9 cellular contexts compared by ENCODE assay signal in genomic region chr11:76512851-76513653, GRCh38.
DNase-seq lines count a peak whose midpoint lies in the region; ATAC-seq and TF ChIP-seq lines count a peak whose summit lies in the region.
"Had no signal": no experiment of that assay in that cellular context is flagged by ENCODE, and none has a peak within 500 bp of the region (broad histone marks: within the 10 kb centered on the region; RNA-seq: fewer than 3 reads in every experiment).

No MANE protein-coding gene starts in this region.

- TF ChIP-seq CTCF in DOHH2 (IDR thresholded peaks at IDR 0.05; ENCODE audit: low read depth, low read length, poor library complexity, severe bottlenecking) (peak; percentile 25), NB4 (IDR thresholded peaks at IDR 0.05; ENCODE audit: low read depth, low read length) (no peak), chondrocyte (IDR thresholded peaks at IDR 0.05) (peak; percentile 91), neural crest cell (conservative IDR thresholded peaks at IDR 0.05) (peak; percentile 72), left lung (IDR thresholded peaks at IDR 0.05) (peak in 1 of 2 donors; percentile 29)

- H3K27ac ChIP-seq in DOHH2 (ENCODE audit: low read depth, low read length): no peak overlapping the region
- H3K27ac ChIP-seq in left lung: no peak overlapping the region

- ATAC-seq in left lung: no peak
- ATAC-seq in HG02610 (IDR thresholded peaks at IDR 0.05; ENCODE audit: unreplicated experiment): no peak
- ATAC-seq: stimulated activated naive B cell treated with anti-CD40 and anti-IgM and Interleukin-4, amounts not matched to agents 10 μg/mL and 1 μg/mL and 100 μg/mL, for 72 hours had no signal

- no peaks in the 10 kb centered on the region for H3K79me2 ChIP-seq in DOHH2 (ENCODE audit: control insufficient read depth, low read length)

- peak overlapping the region; percentile 63 for H3K27ac Mint-ChIP-seq in chondrocyte (ENCODE audit: unreplicated experiment)
- no peak overlapping the region for H3K27ac Mint-ChIP-seq in neural crest cell (ENCODE audit: unreplicated experiment)
- H3K27ac Mint-ChIP-seq: stimulated activated naive B cell treated with anti-CD40 and anti-IgM and Interleukin-4, amounts not matched to agents 10 μg/mL and 1 μg/mL and 100 μg/mL, for 72 hours had no signal

- H4K20me1 ChIP-seq in DOHH2 (ENCODE audit: control insufficient read depth, insufficient read depth, low read depth, low read length): no peaks in the 10 kb centered on the region

- no peaks in the 10 kb centered on the region for H3K9me3 ChIP-seq in DOHH2 (ENCODE audit: control insufficient read depth, insufficient read depth, low read length)
- no peaks in the 10 kb centered on the region for H3K9me3 ChIP-seq in left lung

- no peaks in the 10 kb centered on the region for H3K9me2 ChIP-seq in DOHH2 (replicated peaks; ENCODE audit: control insufficient read depth, low read length)

- no peak for TF ChIP-seq POLR2A in NB4 (IDR thresholded peaks at IDR 0.05; ENCODE audit: extremely low read depth, insufficient read length)

- H3K4me3 ChIP-seq in DOHH2 (ENCODE audit: low read length) (no peak overlapping the region), NB4 (ENCODE audit: low read depth, low read length) (no peak overlapping the region), left lung (no peak overlapping the region)

- H3K4me1 ChIP-seq in DOHH2 (ENCODE audit: control insufficient read depth, low read length) (0 out of 2 replicates have a peak, but pooled peaks cover 2% of the 10 kb centered on the region), left lung (no peaks in the 10 kb centered on the region)

- H3K9me3 Mint-ChIP-seq in chondrocyte (ENCODE audit: low read depth): peaks cover 3% of the 10 kb centered on the region
- H3K9me3 Mint-ChIP-seq in neural crest cell: no peaks in the 10 kb centered on the region
- H3K9me3 Mint-ChIP-seq: stimulated activated naive B cell treated with anti-CD40 and anti-IgM and Interleukin-4, amounts not matched to agents 10 μg/mL and 1 μg/mL and 100 μg/mL, for 72 hours had no signal

- H3K4me3 Mint-ChIP-seq in chondrocyte (ENCODE audit: unreplicated experiment) (no peak overlapping the region), neural crest cell (no peak overlapping the region)
- H3K4me3 Mint-ChIP-seq: stimulated activated naive B cell treated with anti-CD40 and anti-IgM and Interleukin-4, amounts not matched to agents 10 μg/mL and 1 μg/mL and 100 μg/mL, for 72 hours had no signal

- H3K36me3 ChIP-seq in DOHH2 (ENCODE audit: control insufficient read depth, low read length) (peaks cover 10% of the 10 kb centered on the region), left lung (peaks cover 0 to 18% of the 10 kb centered on the region in 2 donors)

- H3K36me3 Mint-ChIP-seq in chondrocyte (ENCODE audit: low read depth) (peaks cover 4% of the 10 kb centered on the region), neural crest cell (ENCODE audit: low read depth) (peaks cover 6% of the 10 kb centered on the region)

- peak; percentile 15 for DNase-seq in NB4 (ENCODE audit: low read depth)
- DNase-seq in chondrocyte (ENCODE audit: low spot score): no peak
- DNase-seq in neural crest cell (ENCODE audit: low read depth, low spot score): no peak
- no peak for DNase-seq in SKM-1 (lab: John Stamatoyannopoulos, UW; ENCODE audit: unreplicated experiment)
- no peak for DNase-seq in left lung
- DNase-seq in T1000 (lab: John Stamatoyannopoulos, UW): no peak
- DNase-seq: stimulated activated naive B cell treated with anti-CD40 and anti-IgM and Interleukin-4, amounts not matched to agents 10 μg/mL and 1 μg/mL and 100 μg/mL, for 72 hours had no signal

- no peaks in the 10 kb centered on the region for H3F3A ChIP-seq in DOHH2 (ENCODE audit: control insufficient read depth, insufficient read depth)

- H3K4me2 ChIP-seq in DOHH2 (ENCODE audit: low read length): no peak overlapping the region

- intact Hi-C loops in left lung (cut with DNase I): no loop called here

- H3K4me1 Mint-ChIP-seq in chondrocyte (ENCODE audit: low read depth) (peaks cover 40% of the 10 kb centered on the region), neural crest cell (no peaks in the 10 kb centered on the region)
- H3K4me1 Mint-ChIP-seq: stimulated activated naive B cell treated with anti-CD40 and anti-IgM and Interleukin-4, amounts not matched to agents 10 μg/mL and 1 μg/mL and 100 μg/mL, for 72 hours had no signal

- H3K27me3 Mint-ChIP-seq in chondrocyte (ENCODE audit: low read depth) (no peaks in the 10 kb centered on the region), neural crest cell (ENCODE audit: low read depth) (no peaks in the 10 kb centered on the region)
- H3K27me3 Mint-ChIP-seq: stimulated activated naive B cell treated with anti-CD40 and anti-IgM and Interleukin-4, amounts not matched to agents 10 μg/mL and 1 μg/mL and 100 μg/mL, for 72 hours had no signal

- H3K27me3 ChIP-seq in DOHH2 (ENCODE audit: control insufficient read depth, low read length) (no peaks in the 10 kb centered on the region), left lung (no peaks in the 10 kb centered on the region)
